In genomic region chr19:5977785-5978605, GRCh38 we compare ENCODE assay signal across 1 cellular context.
TF ChIP-seq lines count a peak whose summit lies in the region.

Gene RANBP3, minus strand, starts transcription at chr19:5978140. Its CDS starts 58 bp downstream, at chr19:5978082.

TF ChIP-seq in GM12878, 131 proteins besides CTCF, POLR2A, EP300 and RAD21 (continued from another document):
- TF ChIP-seq, protein P1, sequence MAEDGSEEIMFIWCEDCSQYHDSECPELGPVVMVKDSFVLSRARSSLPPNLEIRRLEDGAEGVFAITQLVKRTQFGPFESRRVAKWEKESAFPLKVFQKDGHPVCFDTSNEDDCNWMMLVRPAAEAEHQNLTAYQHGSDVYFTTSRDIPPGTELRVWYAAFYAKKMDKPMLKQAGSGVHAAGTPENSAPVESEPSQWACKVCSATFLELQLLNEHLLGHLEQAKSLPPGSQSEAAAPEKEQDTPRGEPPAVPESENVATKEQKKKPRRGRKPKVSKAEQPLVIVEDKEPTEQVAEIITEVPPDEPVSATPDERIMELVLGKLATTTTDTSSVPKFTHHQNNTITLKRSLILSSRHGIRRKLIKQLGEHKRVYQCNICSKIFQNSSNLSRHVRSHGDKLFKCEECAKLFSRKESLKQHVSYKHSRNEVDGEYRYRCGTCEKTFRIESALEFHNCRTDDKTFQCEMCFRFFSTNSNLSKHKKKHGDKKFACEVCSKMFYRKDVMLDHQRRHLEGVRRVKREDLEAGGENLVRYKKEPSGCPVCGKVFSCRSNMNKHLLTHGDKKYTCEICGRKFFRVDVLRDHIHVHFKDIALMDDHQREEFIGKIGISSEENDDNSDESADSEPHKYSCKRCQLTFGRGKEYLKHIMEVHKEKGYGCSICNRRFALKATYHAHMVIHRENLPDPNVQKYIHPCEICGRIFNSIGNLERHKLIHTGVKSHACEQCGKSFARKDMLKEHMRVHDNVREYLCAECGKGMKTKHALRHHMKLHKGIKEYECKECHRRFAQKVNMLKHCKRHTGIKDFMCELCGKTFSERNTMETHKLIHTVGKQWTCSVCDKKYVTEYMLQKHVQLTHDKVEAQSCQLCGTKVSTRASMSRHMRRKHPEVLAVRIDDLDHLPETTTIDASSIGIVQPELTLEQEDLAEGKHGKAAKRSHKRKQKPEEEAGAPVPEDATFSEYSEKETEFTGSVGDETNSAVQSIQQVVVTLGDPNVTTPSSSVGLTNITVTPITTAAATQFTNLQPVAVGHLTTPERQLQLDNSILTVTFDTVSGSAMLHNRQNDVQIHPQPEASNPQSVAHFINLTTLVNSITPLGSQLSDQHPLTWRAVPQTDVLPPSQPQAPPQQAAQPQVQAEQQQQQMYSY (CRISPR knock-in tag; IDR thresholded peaks at IDR 0.05), result no peak
- TF ChIP-seq KDM1A (IDR thresholded peaks at IDR 0.05; ENCODE audit: borderline replicate concordance), result no peak
- TF ChIP-seq SMAD5 (IDR thresholded peaks at IDR 0.05; ENCODE audit: low read depth), result 0 out of 2 replicates have a peak, but pooled peaks have one; percentile 41
- 0 out of 2 replicates have a peak, but pooled peaks have one; percentile 60 for TF ChIP-seq HDAC2 (IDR thresholded peaks at IDR 0.05)
- peak; percentile 99 for TF ChIP-seq NRF1 (conservative IDR thresholded peaks at IDR 0.05; ENCODE audit: low read depth, low read length)
- TF ChIP-seq, protein P2, sequence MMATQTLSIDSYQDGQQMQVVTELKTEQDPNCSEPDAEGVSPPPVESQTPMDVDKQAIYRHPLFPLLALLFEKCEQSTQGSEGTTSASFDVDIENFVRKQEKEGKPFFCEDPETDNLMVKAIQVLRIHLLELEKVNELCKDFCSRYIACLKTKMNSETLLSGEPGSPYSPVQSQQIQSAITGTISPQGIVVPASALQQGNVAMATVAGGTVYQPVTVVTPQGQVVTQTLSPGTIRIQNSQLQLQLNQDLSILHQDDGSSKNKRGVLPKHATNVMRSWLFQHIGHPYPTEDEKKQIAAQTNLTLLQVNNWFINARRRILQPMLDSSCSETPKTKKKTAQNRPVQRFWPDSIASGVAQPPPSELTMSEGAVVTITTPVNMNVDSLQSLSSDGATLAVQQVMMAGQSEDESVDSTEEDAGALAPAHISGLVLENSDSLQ (IDR thresholded peaks at IDR 0.05), result peak; percentile 25; the same call in 1 of the 2 replicates
- TF ChIP-seq, protein P3, sequence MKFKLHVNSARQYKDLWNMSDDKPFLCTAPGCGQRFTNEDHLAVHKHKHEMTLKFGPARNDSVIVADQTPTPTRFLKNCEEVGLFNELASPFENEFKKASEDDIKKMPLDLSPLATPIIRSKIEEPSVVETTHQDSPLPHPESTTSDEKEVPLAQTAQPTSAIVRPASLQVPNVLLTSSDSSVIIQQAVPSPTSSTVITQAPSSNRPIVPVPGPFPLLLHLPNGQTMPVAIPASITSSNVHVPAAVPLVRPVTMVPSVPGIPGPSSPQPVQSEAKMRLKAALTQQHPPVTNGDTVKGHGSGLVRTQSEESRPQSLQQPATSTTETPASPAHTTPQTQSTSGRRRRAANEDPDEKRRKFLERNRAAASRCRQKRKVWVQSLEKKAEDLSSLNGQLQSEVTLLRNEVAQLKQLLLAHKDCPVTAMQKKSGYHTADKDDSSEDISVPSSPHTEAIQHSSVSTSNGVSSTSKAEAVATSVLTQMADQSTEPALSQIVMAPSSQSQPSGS (IDR thresholded peaks at IDR 0.05; ENCODE audit: low read length), result no peak
- TF ChIP-seq TAF1 (IDR thresholded peaks at IDR 0.05; ENCODE audit: borderline replicate concordance, low read depth, low read length), result peak; percentile 98
- 0 out of 2 replicates have a peak, but pooled peaks have one; percentile 62 for TF ChIP-seq GATAD2B (conservative IDR thresholded peaks at IDR 0.05; ENCODE audit: low read depth)
- TF ChIP-seq DPF2 (IDR thresholded peaks at IDR 0.05), result 0 out of 2 replicates have a peak, but pooled peaks have one; percentile 24
- TF ChIP-seq ZZZ3 (IDR thresholded peaks at IDR 0.05; ENCODE audit: control insufficient read depth, insufficient read length, low read depth), result no peak
- peak; percentile 96 for TF ChIP-seq RB1 (IDR thresholded peaks at IDR 0.05; ENCODE audit: borderline replicate concordance)
- no peak for TF ChIP-seq ZBTB4 (CRISPR knock-in tag; IDR thresholded peaks at IDR 0.05)
- TF ChIP-seq NBN (IDR thresholded peaks at IDR 0.05), result peak; percentile 11
- TF ChIP-seq PAX5 (IDR thresholded peaks at IDR 0.05; ENCODE audit: borderline replicate concordance, low read depth, low read length), result peak; percentile 29; the same call in 1 of the 2 replicates
- TF ChIP-seq, protein P4, sequence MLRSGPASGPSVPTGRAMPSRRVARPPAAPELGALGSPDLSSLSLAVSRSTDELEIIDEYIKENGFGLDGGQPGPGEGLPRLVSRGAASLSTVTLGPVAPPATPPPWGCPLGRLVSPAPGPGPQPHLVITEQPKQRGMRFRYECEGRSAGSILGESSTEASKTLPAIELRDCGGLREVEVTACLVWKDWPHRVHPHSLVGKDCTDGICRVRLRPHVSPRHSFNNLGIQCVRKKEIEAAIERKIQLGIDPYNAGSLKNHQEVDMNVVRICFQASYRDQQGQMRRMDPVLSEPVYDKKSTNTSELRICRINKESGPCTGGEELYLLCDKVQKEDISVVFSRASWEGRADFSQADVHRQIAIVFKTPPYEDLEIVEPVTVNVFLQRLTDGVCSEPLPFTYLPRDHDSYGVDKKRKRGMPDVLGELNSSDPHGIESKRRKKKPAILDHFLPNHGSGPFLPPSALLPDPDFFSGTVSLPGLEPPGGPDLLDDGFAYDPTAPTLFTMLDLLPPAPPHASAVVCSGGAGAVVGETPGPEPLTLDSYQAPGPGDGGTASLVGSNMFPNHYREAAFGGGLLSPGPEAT (IDR thresholded peaks at IDR 0.05; ENCODE audit: low read depth), result peak; percentile 87
- peak; percentile 45 for TF ChIP-seq RELA (IDR thresholded peaks at IDR 0.05; ENCODE audit: borderline replicate concordance, partially characterized antibody)
- TF ChIP-seq EED (IDR thresholded peaks at IDR 0.05; ENCODE audit: low read depth), result 0 out of 2 replicates have a peak, but pooled peaks have one; percentile 51
- TF ChIP-seq, protein P5, sequence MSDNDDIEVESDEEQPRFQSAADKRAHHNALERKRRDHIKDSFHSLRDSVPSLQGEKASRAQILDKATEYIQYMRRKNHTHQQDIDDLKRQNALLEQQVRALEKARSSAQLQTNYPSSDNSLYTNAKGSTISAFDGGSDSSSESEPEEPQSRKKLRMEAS (IDR thresholded peaks at IDR 0.05; ENCODE audit: low read depth, low read length), result peak; percentile 72
- no peak for TF ChIP-seq RAD51 (IDR thresholded peaks at IDR 0.05)
- TF ChIP-seq BHLHE40 (IDR thresholded peaks at IDR 0.05; ENCODE audit: borderline replicate concordance in 1 of 2, low read depth in 2 of 2, low read length in 1 of 2), result peak; percentile 85 to 97
- TF ChIP-seq IKZF2 (IDR thresholded peaks at IDR 0.05), result peak; percentile 46 to 54; a peak in 3 of 4 replicates
- TF ChIP-seq, protein P6, sequence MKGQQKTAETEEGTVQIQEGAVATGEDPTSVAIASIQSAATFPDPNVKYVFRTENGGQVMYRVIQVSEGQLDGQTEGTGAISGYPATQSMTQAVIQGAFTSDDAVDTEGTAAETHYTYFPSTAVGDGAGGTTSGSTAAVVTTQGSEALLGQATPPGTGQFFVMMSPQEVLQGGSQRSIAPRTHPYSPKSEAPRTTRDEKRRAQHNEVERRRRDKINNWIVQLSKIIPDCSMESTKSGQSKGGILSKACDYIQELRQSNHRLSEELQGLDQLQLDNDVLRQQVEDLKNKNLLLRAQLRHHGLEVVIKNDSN (IDR thresholded peaks at IDR 0.05; ENCODE audit: borderline replicate concordance, extremely low read length, insufficient read depth, low read depth, low read length), result no peak
- peak; percentile 92 for TF ChIP-seq ZNF687 (IDR thresholded peaks at IDR 0.05)
- 0 out of 2 replicates have a peak, but pooled peaks have one; percentile 49 for TF ChIP-seq STAT1 (conservative IDR thresholded peaks at IDR 0.05)
- TF ChIP-seq, protein P7, sequence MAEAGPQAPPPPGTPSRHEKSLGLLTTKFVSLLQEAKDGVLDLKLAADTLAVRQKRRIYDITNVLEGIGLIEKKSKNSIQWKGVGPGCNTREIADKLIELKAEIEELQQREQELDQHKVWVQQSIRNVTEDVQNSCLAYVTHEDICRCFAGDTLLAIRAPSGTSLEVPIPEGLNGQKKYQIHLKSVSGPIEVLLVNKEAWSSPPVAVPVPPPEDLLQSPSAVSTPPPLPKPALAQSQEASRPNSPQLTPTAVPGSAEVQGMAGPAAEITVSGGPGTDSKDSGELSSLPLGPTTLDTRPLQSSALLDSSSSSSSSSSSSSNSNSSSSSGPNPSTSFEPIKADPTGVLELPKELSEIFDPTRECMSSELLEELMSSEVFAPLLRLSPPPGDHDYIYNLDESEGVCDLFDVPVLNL (IDR thresholded peaks at IDR 0.05; ENCODE audit: low read depth, low read length), result peak; percentile 84
- peak; percentile 34; the same call in 1 of the 2 replicates for TF ChIP-seq ZNF207 (IDR thresholded peaks at IDR 0.05; ENCODE audit: borderline replicate concordance)
